ENCODE assay signal across 1 cellular context in genomic region chr1:21510885-21511578, GRCh38.
TF ChIP-seq lines count a peak whose summit lies in the region.

No MANE protein-coding gene starts in this region.

TF ChIP-seq in GM23338, 12 proteins besides CTCF, POLR2A, EP300 and RAD21:
- TF ChIP-seq, protein P1, sequence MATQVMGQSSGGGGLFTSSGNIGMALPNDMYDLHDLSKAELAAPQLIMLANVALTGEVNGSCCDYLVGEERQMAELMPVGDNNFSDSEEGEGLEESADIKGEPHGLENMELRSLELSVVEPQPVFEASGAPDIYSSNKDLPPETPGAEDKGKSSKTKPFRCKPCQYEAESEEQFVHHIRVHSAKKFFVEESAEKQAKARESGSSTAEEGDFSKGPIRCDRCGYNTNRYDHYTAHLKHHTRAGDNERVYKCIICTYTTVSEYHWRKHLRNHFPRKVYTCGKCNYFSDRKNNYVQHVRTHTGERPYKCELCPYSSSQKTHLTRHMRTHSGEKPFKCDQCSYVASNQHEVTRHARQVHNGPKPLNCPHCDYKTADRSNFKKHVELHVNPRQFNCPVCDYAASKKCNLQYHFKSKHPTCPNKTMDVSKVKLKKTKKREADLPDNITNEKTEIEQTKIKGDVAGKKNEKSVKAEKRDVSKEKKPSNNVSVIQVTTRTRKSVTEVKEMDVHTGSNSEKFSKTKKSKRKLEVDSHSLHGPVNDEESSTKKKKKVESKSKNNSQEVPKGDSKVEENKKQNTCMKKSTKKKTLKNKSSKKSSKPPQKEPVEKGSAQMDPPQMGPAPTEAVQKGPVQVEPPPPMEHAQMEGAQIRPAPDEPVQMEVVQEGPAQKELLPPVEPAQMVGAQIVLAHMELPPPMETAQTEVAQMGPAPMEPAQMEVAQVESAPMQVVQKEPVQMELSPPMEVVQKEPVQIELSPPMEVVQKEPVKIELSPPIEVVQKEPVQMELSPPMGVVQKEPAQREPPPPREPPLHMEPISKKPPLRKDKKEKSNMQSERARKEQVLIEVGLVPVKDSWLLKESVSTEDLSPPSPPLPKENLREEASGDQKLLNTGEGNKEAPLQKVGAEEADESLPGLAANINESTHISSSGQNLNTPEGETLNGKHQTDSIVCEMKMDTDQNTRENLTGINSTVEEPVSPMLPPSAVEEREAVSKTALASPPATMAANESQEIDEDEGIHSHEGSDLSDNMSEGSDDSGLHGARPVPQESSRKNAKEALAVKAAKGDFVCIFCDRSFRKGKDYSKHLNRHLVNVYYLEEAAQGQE (IDR thresholded peaks at IDR 0.05; ENCODE audit: unreplicated experiment) = no peak
- no peak for TF ChIP-seq STAT1 (IDR thresholded peaks at IDR 0.05; ENCODE audit: unreplicated experiment)
- TF ChIP-seq ZNF114 (CRISPR knock-in tag; IDR thresholded peaks at IDR 0.05) = no peak
- TF ChIP-seq NANOG (IDR thresholded peaks at IDR 0.05; ENCODE audit: borderline replicate concordance) = no peak
- no peak for TF ChIP-seq ZNF331 (CRISPR knock-in tag; IDR thresholded peaks at IDR 0.05; ENCODE audit: low read depth)
- TF ChIP-seq EZH2phosphoT487 (IDR thresholded peaks at IDR 0.05; ENCODE audit: unreplicated experiment) = no peak
- no peak for TF ChIP-seq ETS1 (IDR thresholded peaks at IDR 0.05)
- TF ChIP-seq ZNF462 (CRISPR knock-in tag; IDR thresholded peaks at IDR 0.05) = no peak
- TF ChIP-seq POLR2AphosphoS5 (IDR thresholded peaks at IDR 0.05; ENCODE audit: low read depth) = no peak
- no peak for TF ChIP-seq JUNB (IDR thresholded peaks at IDR 0.05; ENCODE audit: unreplicated experiment)
- no peak for TF ChIP-seq EZH2 (IDR thresholded peaks at IDR 0.05; ENCODE audit: low read depth, unreplicated experiment)
- no peak for TF ChIP-seq CREB1 (CRISPR knock-in tag; IDR thresholded peaks at IDR 0.05; ENCODE audit: low read depth)
